Comparison of ENCODE assay signal across 8 cellular contexts in the genomic region with DNA sequence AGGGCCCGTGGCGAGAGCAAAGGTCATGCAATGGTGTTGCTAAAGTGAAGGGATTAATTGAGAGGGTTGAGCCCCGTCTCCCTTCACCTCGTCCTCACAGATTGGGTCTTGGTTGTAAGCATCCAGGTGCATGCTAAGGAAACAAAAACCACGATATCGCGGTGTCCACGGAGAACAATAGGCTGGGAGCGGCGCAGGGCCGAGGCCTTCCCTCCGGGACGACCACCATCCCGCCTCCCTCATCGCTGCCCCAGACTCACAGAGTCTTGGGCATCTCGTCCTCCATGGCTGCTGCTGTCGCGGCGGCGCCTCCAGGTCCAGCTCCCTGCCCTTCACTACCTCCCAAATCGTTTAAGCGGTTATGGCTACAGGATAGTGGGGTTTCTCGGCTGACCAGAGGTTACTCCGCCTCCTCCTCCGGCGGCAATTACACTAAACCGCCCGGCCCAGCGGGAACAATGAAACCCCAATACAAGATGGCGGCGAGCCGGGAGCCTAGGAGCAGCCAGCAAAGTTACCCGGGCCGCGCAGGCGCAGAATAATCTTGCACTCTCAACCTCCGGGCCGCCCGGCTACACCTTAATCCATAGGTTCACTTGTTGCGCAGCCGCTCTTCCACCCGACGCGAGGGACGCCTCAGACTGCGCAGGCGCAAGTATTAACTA. TPM values are rescaled to one million over a fixed set of nuclear protein-coding genes. Genes with fewer than 3 reads are reported as not detected.
DNase-seq lines count a peak whose midpoint lies in the region; ATAC-seq, FAIRE-seq and TF ChIP-seq lines count a peak whose summit lies in the region.

A gene with protein sequence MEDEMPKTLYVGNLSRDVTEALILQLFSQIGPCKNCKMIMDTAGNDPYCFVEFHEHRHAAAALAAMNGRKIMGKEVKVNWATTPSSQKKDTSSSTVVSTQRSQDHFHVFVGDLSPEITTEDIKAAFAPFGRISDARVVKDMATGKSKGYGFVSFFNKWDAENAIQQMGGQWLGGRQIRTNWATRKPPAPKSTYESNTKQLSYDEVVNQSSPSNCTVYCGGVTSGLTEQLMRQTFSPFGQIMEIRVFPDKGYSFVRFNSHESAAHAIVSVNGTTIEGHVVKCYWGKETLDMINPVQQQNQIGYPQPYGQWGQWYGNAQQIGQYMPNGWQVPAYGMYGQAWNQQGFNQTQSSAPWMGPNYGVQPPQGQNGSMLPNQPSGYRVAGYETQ (minus strand): TSS at position 484 of the 665 bp plus-strand sequence. CDS start 198 bp downstream, at position 286.

- CTCF ChIA-PET in activated B cell treated with CpG ODN at 0.5 μM for 24 hours (lab: Charles Lee), result no interaction called here

- peak within 1 kb of the TSS; percentile 98 for H3K27ac ChIP-seq in caudate nucleus (ENCODE audit: low read depth, low read length)

- POLR2A ChIA-PET in activated B cell treated with CpG ODN at 0.5 μM for 24 hours (lab: Charles Lee), result interaction anchor here (1.0 to 3.9 kb wide), 6 partner anchors 9 to 334 kb away, joined by 3 to 36 read pairs (median 16); a partner anchor contains a TSS

- DNase-seq in AG08395 (ENCODE audit: low spot score) (peak; percentile 99), NCI-H345 (lab: John Stamatoyannopoulos, UW) (peak; percentile 99), activated B cell treated with CpG ODN at 0.5 μM for 24 hours (peak; percentile 93), caudate nucleus (lab: John Stamatoyannopoulos, UW) (peak in 60 of 61 donors; percentile 65 to 98 (median 90))
- DNase-seq in stimulated activated CD4-positive, alpha-beta T cell treated with anti-CD3 and anti-CD28 coated beads, Interleukin-12 subunit alpha, Interleukin-12 subunit beta, amount 100 ng/mL, for 4 hours, result peak; percentile 97

- H3K9me3 Mint-ChIP-seq in activated B cell treated with CpG ODN at 0.5 μM for 24 hours, result no peaks in the 10 kb centered on the region

- peak within 1 kb of the TSS; percentile 99 for H3K4me3 Mint-ChIP-seq in activated B cell treated with CpG ODN at 0.5 μM for 24 hours

- H3K36me3 Mint-ChIP-seq in activated B cell treated with CpG ODN at 0.5 μM for 24 hours (ENCODE audit: low read depth), result peaks cover 24% of the 10 kb centered on the region

- peak; percentile 96 for ATAC-seq in HG03196 (IDR thresholded peaks at IDR 0.05; ENCODE audit: unreplicated experiment)
- peak; percentile 96 for ATAC-seq in activated B cell treated with CpG ODN at 0.5 μM for 24 hours (ENCODE audit: low read depth)

- FAIRE-seq in islet of Langerhans (lab: Jason Lieb, UNC), result peak; percentile 79

- peak within 1 kb of the TSS; percentile 99 for H3K27ac Mint-ChIP-seq in activated B cell treated with CpG ODN at 0.5 μM for 24 hours

- TF ChIP-seq CTCF in activated B cell treated with CpG ODN at 0.5 μM for 24 hours (IDR thresholded peaks at IDR 0.05), result no peak

- in situ Hi-C loops in GM18951 (cut with MboI; ENCODE audit: low sequenced_read_pairs, unreplicated experiment), result no loop called here

- peaks cover 4% of the 10 kb centered on the region for H3K27me3 Mint-ChIP-seq in activated B cell treated with CpG ODN at 0.5 μM for 24 hours

- TF ChIP-seq POLR2A in GM18951 (IDR thresholded peaks at IDR 0.05; ENCODE audit: extremely low read depth, insufficient read depth, insufficient read length), result peak; percentile 91

- H3K4me1 Mint-ChIP-seq in activated B cell treated with CpG ODN at 0.5 μM for 24 hours, result peaks cover 44% of the 10 kb centered on the region

- intact Hi-C loops in activated B cell treated with CpG ODN at 0.5 μM for 24 hours (cut with micrococcal nuclease), result loop anchor here (1.0 to 5.0 kb wide), 9 partner anchors 45 to 811 kb away; a partner anchor contains a TSS

RNA-seq across cellular contexts. Expression of the gene that starts here (rescaled TPM):
- 129 and 149 TPM in 2 replicates for total RNA-seq in activated B cell treated with CpG ODN at 0.5 μM for 24 hours

Comparison
In these comparisons a context has a peak if more than half of its experiments do, and no peak if none do; other contexts are left out.
1. Peak in every context shown above with its lines: DNase-seq, ATAC-seq and H3K27ac ChIP-seq.